8 cellular contexts compared by ENCODE assay signal in the genomic region with DNA sequence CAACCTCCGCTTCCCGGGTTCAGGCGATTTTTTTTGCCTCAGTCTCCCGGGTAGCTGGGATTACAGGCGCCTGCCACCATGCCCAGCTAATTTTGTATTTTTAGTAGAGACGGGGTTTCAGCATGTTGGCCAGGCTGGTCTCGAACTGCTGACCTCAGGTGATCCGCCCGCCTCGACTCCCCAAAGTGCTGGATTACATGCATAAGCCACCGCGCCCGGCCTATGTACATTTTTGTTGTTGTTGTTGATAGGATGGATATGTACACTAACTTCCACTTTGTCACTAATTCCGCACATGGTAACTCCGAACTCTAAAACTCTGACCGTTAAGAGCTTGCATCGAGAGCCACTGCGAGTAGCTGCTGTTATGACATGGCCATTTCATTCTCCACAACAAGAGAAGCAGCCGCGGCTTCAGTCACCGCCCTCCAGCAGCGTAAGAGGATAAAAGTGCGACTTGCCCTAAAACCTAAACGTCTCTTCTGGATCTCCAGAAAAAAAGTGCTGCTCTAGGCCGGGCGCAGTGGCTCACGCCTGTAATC. TPM values are rescaled to one million over a fixed set of nuclear protein-coding genes. Genes with fewer than 3 reads are reported as not detected.
DNase-seq lines count a peak whose midpoint lies in the region; ATAC-seq and TF ChIP-seq lines count a peak whose summit lies in the region.

No MANE protein-coding gene starts in this region.

- peaks cover 33% of the 10 kb centered on the region for H3K79me2 ChIP-seq in SK-N-SH (ENCODE audit: insufficient read depth)
- peaks cover 27% of the 10 kb centered on the region for H3K79me2 ChIP-seq in hepatocyte

- POLR2A ChIA-PET in SK-N-SH (lab: Yijun Ruan, JAX): interaction anchor here (0.7 to 2.1 kb wide), 3 partner anchors 31 to 359 kb away, joined by 3 to 5 read pairs (median 5); partner anchors contain the start of genes DDIT3 and LRP1

- H3K4me3 Mint-ChIP-seq in stimulated activated naive CD8-positive, alpha-beta T cell treated with anti-CD3 and anti-CD28 coated beads, Interleukin-15, amount 100 ng/mL, for 72 hours: peak overlapping the region; percentile 84 to 99

- H3K27ac Mint-ChIP-seq in stimulated activated naive CD8-positive, alpha-beta T cell treated with anti-CD3 and anti-CD28 coated beads, Interleukin-15, amount 100 ng/mL, for 72 hours: peak overlapping the region in 1 of 2 donors; percentile 99

- H3K4me3 ChIP-seq in SK-N-SH (ENCODE audit: low read depth in 2 of 2, low read length in 1 of 2): peak overlapping the region in 1 of 2 experiments; percentile 100; a peak in 1 of 4 replicates
- peak overlapping the region; percentile 99 for H3K4me3 ChIP-seq in WERI-Rb-1 (ENCODE audit: low read depth, low read length)
- no peak overlapping the region for H3K4me3 ChIP-seq in hepatocyte

- no peak for ATAC-seq in SK-N-SH treated with all-trans-retinoic acid at 6 μM for 48 hours
- no peak for ATAC-seq in stimulated activated naive CD8-positive, alpha-beta T cell treated with anti-CD3 and anti-CD28 coated beads, Interleukin-15, amount 100 ng/mL, for 72 hours
- no peak for ATAC-seq in GM19035 (IDR thresholded peaks at IDR 0.05; ENCODE audit: unreplicated experiment)
- ATAC-seq in GM19351 (IDR thresholded peaks at IDR 0.05; ENCODE audit: unreplicated experiment): no peak

- 0 out of 2 replicates have a peak, but pooled peaks cover 4% of the 10 kb centered on the region for H4K20me1 ChIP-seq in SK-N-SH (ENCODE audit: insufficient read depth)
- peaks cover 2% of the 10 kb centered on the region for H4K20me1 ChIP-seq in hepatocyte (ENCODE audit: insufficient read depth, poor library complexity, severe bottlenecking)

- TF ChIP-seq RAD21 in SK-N-SH (IDR thresholded peaks at IDR 0.05; ENCODE audit: low read length): no peak

- H3K27ac ChIP-seq in SK-N-SH (ENCODE audit: low read depth in 2 of 2, low read length in 1 of 2) (no peak overlapping the region), WERI-Rb-1 (peak overlapping the region; percentile 99), hepatocyte (no peak overlapping the region)

- TF ChIP-seq CTCF in SK-N-SH (IDR thresholded peaks at IDR 0.05) (no peak), WERI-Rb-1 (IDR thresholded peaks at IDR 0.05; ENCODE audit: low read depth, low read length) (no peak), hepatocyte (IDR thresholded peaks at IDR 0.05; ENCODE audit: poor library complexity) (no peak)

- H3K4me1 Mint-ChIP-seq in stimulated activated naive CD8-positive, alpha-beta T cell treated with anti-CD3 and anti-CD28 coated beads, Interleukin-15, amount 100 ng/mL, for 72 hours: peaks cover 51% of the 10 kb centered on the region

- peaks cover 8% of the 10 kb centered on the region for H3F3A ChIP-seq in SK-N-SH (replicated peaks; ENCODE audit: insufficient read depth)

- H3K4me1 ChIP-seq in SK-N-SH (ENCODE audit: control insufficient read depth in 1 of 2, insufficient read depth in 2 of 2, low read depth in 1 of 2, low read length in 1 of 2) (peaks cover 6 to 9% of the 10 kb centered on the region in 2 experiments; a peak in 3 of 4 replicates), hepatocyte (ENCODE audit: insufficient read depth) (peaks cover 11% of the 10 kb centered on the region)

- TF ChIP-seq EP300 in SK-N-SH (IDR thresholded peaks at IDR 0.05; ENCODE audit: borderline replicate concordance in 1 of 2, low read depth in 1 of 2, low read length in 1 of 2): no peak

- 93% methylated on average over 27 of the region's 27 CpGs for WGBS in SK-N-SH (ENCODE audit: low lambda C conversion rate)
- WGBS in hepatocyte (ENCODE audit: low lambda C conversion rate, missing lambda C conversion rate): 92% methylated on average over 27 of the region's 27 CpGs

- H3K9me2 ChIP-seq in SK-N-SH (no peaks in the 10 kb centered on the region), hepatocyte (replicated peaks; ENCODE audit: insufficient read depth) (no peaks in the 10 kb centered on the region)

- no peaks in the 10 kb centered on the region for H3K27me3 ChIP-seq in SK-N-SH (ENCODE audit: insufficient read depth)
- H3K27me3 ChIP-seq in WERI-Rb-1 (ENCODE audit: insufficient read depth, low read depth, severe bottlenecking): no peaks in the 10 kb centered on the region
- no peaks in the 10 kb centered on the region for H3K27me3 ChIP-seq in hepatocyte

- H3K9ac ChIP-seq in SK-N-SH: no peak overlapping the region

- no peaks in the 10 kb centered on the region for H3K27me3 Mint-ChIP-seq in stimulated activated naive CD8-positive, alpha-beta T cell treated with anti-CD3 and anti-CD28 coated beads, Interleukin-15, amount 100 ng/mL, for 72 hours

- no peaks in the 10 kb centered on the region for H3K9me3 Mint-ChIP-seq in stimulated activated naive CD8-positive, alpha-beta T cell treated with anti-CD3 and anti-CD28 coated beads, Interleukin-15, amount 100 ng/mL, for 72 hours

- H3K9me3 ChIP-seq in SK-N-SH: no peaks in the 10 kb centered on the region
- H3K9me3 ChIP-seq in WERI-Rb-1 (ENCODE audit: severe bottlenecking): no peaks in the 10 kb centered on the region
- H3K9me3 ChIP-seq in hepatocyte (ENCODE audit: low read depth): no peaks in the 10 kb centered on the region

- peaks cover 29 to 35% of the 10 kb centered on the region in 2 experiments for H3K36me3 ChIP-seq in SK-N-SH (replicated peaks in 1 of 2; ENCODE audit: control insufficient read depth in 1 of 2, insufficient read depth in 2 of 2, low read length in 1 of 2)
- peaks cover 39% of the 10 kb centered on the region for H3K36me3 ChIP-seq in WERI-Rb-1
- no peaks in the 10 kb centered on the region for H3K36me3 ChIP-seq in hepatocyte (replicated peaks; ENCODE audit: insufficient read depth, low read depth)

- H3K4me2 ChIP-seq in SK-N-SH (peak overlapping the region; percentile 90), hepatocyte (peak overlapping the region; percentile 63)

- DNase-seq in SK-N-SH: no peak
- DNase-seq in WERI-Rb-1: peak; percentile 80
- no peak for DNase-seq in hepatocyte (ENCODE audit: low spot score)
- no peak for DNase-seq in stimulated activated naive CD8-positive, alpha-beta T cell treated with anti-CD3 and anti-CD28 coated beads, Interleukin-15, amount 100 ng/mL, for 72 hours
- no peak for DNase-seq in NCI-H1105 treated with DMSO at 0.1 percent for 48 hours (lab: John Stamatoyannopoulos, UW)

- H2AFZ ChIP-seq in SK-N-SH (ENCODE audit: low read depth) (peak overlapping the region; percentile 95), hepatocyte (peak overlapping the region; percentile 36)

- CTCF ChIA-PET in SK-N-SH (lab: Yijun Ruan, JAX): interaction anchor here (0.9 to 6.1 kb wide), 6 partner anchors 13 to 245 kb away, joined by 3 to 28 read pairs (median 6); partner anchors contain the start of gene GLI1

TF ChIP-seq in SK-N-SH, 30 proteins besides CTCF, POLR2A, EP300 and RAD21 (continues in another document):
- no peak for TF ChIP-seq EZH2phosphoT487 (IDR thresholded peaks at IDR 0.05; ENCODE audit: borderline replicate concordance, low read depth)

TF ChIP-seq in SK-N-SH treated with all-trans-retinoic acid at 6 μM for 48 hours, 23 proteins besides CTCF, POLR2A, EP300 and RAD21 (continues in another document):
- TF ChIP-seq TCF4 (CRISPR knock-in tag; IDR thresholded peaks at IDR 0.05; ENCODE audit: borderline replicate concordance) (no peak), GLIS3 (CRISPR knock-in tag; IDR thresholded peaks at IDR 0.05) (no peak), ZNF70 (CRISPR knock-in tag; IDR thresholded peaks at IDR 0.05) (no peak), OSR1 (CRISPR knock-in tag; IDR thresholded peaks at IDR 0.05) (no peak)
- TF ChIP-seq, protein P1, sequence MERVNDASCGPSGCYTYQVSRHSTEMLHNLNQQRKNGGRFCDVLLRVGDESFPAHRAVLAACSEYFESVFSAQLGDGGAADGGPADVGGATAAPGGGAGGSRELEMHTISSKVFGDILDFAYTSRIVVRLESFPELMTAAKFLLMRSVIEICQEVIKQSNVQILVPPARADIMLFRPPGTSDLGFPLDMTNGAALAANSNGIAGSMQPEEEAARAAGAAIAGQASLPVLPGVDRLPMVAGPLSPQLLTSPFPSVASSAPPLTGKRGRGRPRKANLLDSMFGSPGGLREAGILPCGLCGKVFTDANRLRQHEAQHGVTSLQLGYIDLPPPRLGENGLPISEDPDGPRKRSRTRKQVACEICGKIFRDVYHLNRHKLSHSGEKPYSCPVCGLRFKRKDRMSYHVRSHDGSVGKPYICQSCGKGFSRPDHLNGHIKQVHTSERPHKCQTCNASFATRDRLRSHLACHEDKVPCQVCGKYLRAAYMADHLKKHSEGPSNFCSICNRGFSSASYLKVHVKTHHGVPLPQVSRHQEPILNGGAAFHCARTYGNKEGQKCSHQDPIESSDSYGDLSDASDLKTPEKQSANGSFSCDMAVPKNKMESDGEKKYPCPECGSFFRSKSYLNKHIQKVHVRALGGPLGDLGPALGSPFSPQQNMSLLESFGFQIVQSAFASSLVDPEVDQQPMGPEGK (CRISPR knock-in tag; IDR thresholded peaks at IDR 0.05; ENCODE audit: borderline replicate concordance): no peak

RNA-seq across cellular contexts. Expression of gene MARS1, which starts 0.7 kb away (rescaled TPM):
- polyA plus RNA-seq in SK-N-SH (2012; rRNA removed) (158 and 193 TPM in 2 replicates), hepatocyte (147 and 158 TPM in 2 replicates)
- 85.9 and 105 TPM in 2 replicates for polyA plus RNA-seq in SK-N-SH (2012; cell fraction: cytosol; rRNA removed)
- 685 and 718 TPM in 2 replicates for polyA plus RNA-seq in SK-N-SH (2012; cell fraction: nucleus; rRNA removed)
- total RNA-seq in hepatocyte: 117 and 124 TPM in 2 replicates

RNA-seq across cellular contexts. Expression of gene ARHGAP9, which starts 7.5 kb away (rescaled TPM):
- polyA plus RNA-seq in SK-N-SH (2012; rRNA removed) (0.66 and 1.0 TPM in 2 replicates), hepatocyte (2.2 and 3.6 TPM in 2 replicates)
- 0.14 and 0.50 TPM in 2 replicates for polyA plus RNA-seq in SK-N-SH (2012; cell fraction: cytosol; rRNA removed)
- 2.3 and 4.5 TPM in 2 replicates for polyA plus RNA-seq in SK-N-SH (2012; cell fraction: nucleus; rRNA removed)
- 0.44 and 2.0 TPM in 2 replicates for total RNA-seq in hepatocyte

RNA-seq across cellular contexts. Expression of gene GLI1, which starts 27.5 kb away (rescaled TPM):
- polyA plus RNA-seq in SK-N-SH (2012; rRNA removed): 0.67 and 0.90 TPM in 2 replicates
- 0.26 and 0.33 TPM in 2 replicates for polyA plus RNA-seq in SK-N-SH (2012; cell fraction: cytosol; rRNA removed)
- 2.6 and 2.8 TPM in 2 replicates for polyA plus RNA-seq in SK-N-SH (2012; cell fraction: nucleus; rRNA removed)
- 5.9 and 7.6 TPM in 2 replicates for total RNA-seq in hepatocyte
- 5.1 and 6.0 TPM in 2 replicates for polyA plus RNA-seq in hepatocyte

RNA-seq across cellular contexts. Expression of gene INHBE, which starts 32.0 kb away (rescaled TPM):
- 0.03 and 0.08 TPM in 2 replicates for polyA plus RNA-seq in SK-N-SH (2012; rRNA removed)
- polyA plus RNA-seq in SK-N-SH (2012; cell fraction: cytosol; rRNA removed): 0.01 and 0.07 TPM in 2 replicates
- polyA plus RNA-seq in SK-N-SH (2012; cell fraction: nucleus; rRNA removed): 0.13 and 0.58 TPM in 2 replicates
- 44.2 and 45.9 TPM in 2 replicates for total RNA-seq in hepatocyte
- 6.1 and 15.1 TPM in 2 replicates for polyA plus RNA-seq in hepatocyte

RNA-seq across cellular contexts. Expression of gene DDIT3, which starts 33.2 kb away (rescaled TPM):
- polyA plus RNA-seq in SK-N-SH (2012; rRNA removed) (26.3 and 36.5 TPM in 2 replicates), hepatocyte (133 and 145 TPM in 2 replicates)
- 21.4 and 22.5 TPM in 2 replicates for polyA plus RNA-seq in SK-N-SH (2012; cell fraction: cytosol; rRNA removed)
- polyA plus RNA-seq in SK-N-SH (2012; cell fraction: nucleus; rRNA removed): 82.2 and 97.2 TPM in 2 replicates
- total RNA-seq in hepatocyte: 92.7 and 105 TPM in 2 replicates
